Comparison of ENCODE assay signal across 1 cellular context in the genomic region with DNA sequence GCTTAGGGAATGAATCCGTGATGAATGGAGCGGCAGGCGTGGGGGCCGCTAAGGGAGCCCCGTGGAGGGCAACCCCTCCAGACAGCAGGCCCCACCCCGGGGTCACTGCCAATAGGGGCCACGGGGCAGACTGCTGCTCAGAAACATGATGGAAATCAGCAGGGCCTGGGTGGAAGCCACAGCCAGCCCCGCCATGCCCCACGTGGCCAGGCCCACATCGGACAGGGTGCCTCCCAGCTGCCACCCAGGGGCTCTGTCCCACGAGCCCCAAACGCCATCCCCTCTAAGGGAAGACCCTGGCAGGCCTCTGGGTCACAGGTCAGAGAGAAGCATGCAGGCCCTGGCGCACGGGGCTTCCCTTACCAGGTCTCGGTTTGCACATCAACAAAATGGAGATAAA.
TF ChIP-seq lines count a peak whose summit lies in the region.

No MANE protein-coding gene starts in this region.

TF ChIP-seq in SK-N-SH, 30 proteins besides CTCF, POLR2A, EP300 and RAD21:
- TF ChIP-seq CHD2 (IDR thresholded peaks at IDR 0.05; ENCODE audit: low read length, partially characterized antibody) (no peak), ELF1 (IDR thresholded peaks at IDR 0.05) (no peak), FOXJ3 (CRISPR knock-in tag; IDR thresholded peaks at IDR 0.05) (no peak), MEF2A (IDR thresholded peaks at IDR 0.05; ENCODE audit: borderline replicate concordance, low read depth) (no peak), JUND (IDR thresholded peaks at IDR 0.05) (no peak)
